19 cellular contexts compared by ENCODE assay signal in the genomic region with DNA sequence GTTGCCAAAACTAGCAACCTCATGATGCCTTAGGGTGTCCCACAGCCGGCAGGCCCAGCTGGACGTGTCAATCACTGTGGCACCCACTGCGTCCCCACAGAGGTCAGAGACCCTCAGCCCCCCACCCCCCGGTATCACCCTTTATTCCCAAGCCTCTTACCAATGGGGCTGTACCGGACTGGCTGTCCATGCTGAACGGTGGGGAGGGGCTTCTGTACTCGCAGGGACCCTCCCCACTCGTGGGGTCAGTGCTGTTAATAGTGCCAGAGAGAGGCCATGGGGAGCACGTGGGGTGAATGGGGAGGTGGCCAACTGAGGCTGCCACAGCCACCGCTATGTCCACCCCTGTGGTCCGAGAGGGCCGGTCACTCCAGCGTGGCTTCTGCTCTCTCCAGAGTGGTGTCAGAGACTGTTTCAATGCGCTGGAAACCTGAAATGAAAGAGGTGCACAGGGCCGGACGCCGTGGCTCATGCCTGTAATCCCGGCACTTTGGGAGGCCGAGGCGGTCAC.
DNase-seq lines count a peak whose midpoint lies in the region; ATAC-seq and TF ChIP-seq lines count a peak whose summit lies in the region.
"Had no signal": no experiment of that assay in that cellular context is flagged by ENCODE, and none has a peak within 500 bp of the region (broad histone marks: within the 10 kb centered on the region; RNA-seq: fewer than 3 reads in every experiment).

No MANE protein-coding gene starts in this region.

- no peak overlapping the region for H3K4me3 ChIP-seq in esophagus muscularis mucosa
- H3K4me3 ChIP-seq in neuronal stem cell (ENCODE audit: low read length in 2 of 2): no peak overlapping the region
- no peak overlapping the region for H3K4me3 ChIP-seq in vagina
- H3K4me3 ChIP-seq: BLaER1 treated with 17β-estradiol and CSF1 and Interleukin-3, amounts not matched to agents 10 nM and 100 nM; GM12878; HAP-1 had no signal

- H3K27ac Mint-ChIP-seq in activated CD8-positive, alpha-beta memory T cell treated with anti-CD3 and anti-CD28 coated beads, Interleukin-2, amount 10 ng/mL, durations not matched to agents 7 days and 5 days: no peak overlapping the region
- no peak overlapping the region for H3K27ac Mint-ChIP-seq in glutamatergic neuron (ENCODE audit: unreplicated experiment)
- H3K27ac Mint-ChIP-seq: B cell; CD8-positive, alpha-beta T cell had no signal

- intact Hi-C loops in esophagus muscularis mucosa (cut with DNase I): no loop called here
- intact Hi-C loops in vagina (cut with DNase I): no loop called here

- H2AFZ ChIP-seq in neuronal stem cell (ENCODE audit: low read length): no peak overlapping the region

- H3K36me3 ChIP-seq in esophagus muscularis mucosa: no peaks in the 10 kb centered on the region
- H3K36me3 ChIP-seq in neuronal stem cell (replicated peaks in 1 of 2; ENCODE audit: control insufficient read depth in 2 of 2, insufficient read depth in 2 of 2, low read length in 2 of 2): no peaks in the 10 kb centered on the region
- no peaks in the 10 kb centered on the region for H3K36me3 ChIP-seq in vagina
- H3K36me3 ChIP-seq: BLaER1 treated with 17β-estradiol and CSF1 and Interleukin-3, amounts not matched to agents 10 nM and 100 nM; HAP-1 had no signal

- no peak for TF ChIP-seq EP300 in esophagus muscularis mucosa (IDR thresholded peaks at IDR 0.05)

- no peak overlapping the region for H3K23ac ChIP-seq in neuronal stem cell (ENCODE audit: low read depth, low read length, poor library complexity)

- H3K4me1 Mint-ChIP-seq in activated CD8-positive, alpha-beta memory T cell treated with anti-CD3 and anti-CD28 coated beads, Interleukin-2, amount 10 ng/mL, durations not matched to agents 7 days and 5 days: peaks cover 32% of the 10 kb centered on the region
- H3K4me1 Mint-ChIP-seq in glutamatergic neuron (ENCODE audit: low read depth, unreplicated experiment): no peaks in the 10 kb centered on the region
- H3K4me1 Mint-ChIP-seq: B cell had no signal

- no peak overlapping the region for H3K27ac ChIP-seq in esophagus muscularis mucosa (replicated peaks in 1 of 4)
- no peak overlapping the region for H3K27ac ChIP-seq in neuronal stem cell (replicated peaks; ENCODE audit: low read length)
- no peak overlapping the region for H3K27ac ChIP-seq in vagina
- H3K27ac ChIP-seq: BLaER1 treated with 17β-estradiol and CSF1 and Interleukin-3, amounts not matched to agents 10 nM and 100 nM had no signal

- peak overlapping the region; percentile 43 for H2AK5ac ChIP-seq in neuronal stem cell (ENCODE audit: low read depth, low read length)

- peak overlapping the region; percentile 58 for H2BK12ac ChIP-seq in neuronal stem cell (ENCODE audit: low read length)

- H3K9ac ChIP-seq in neuronal stem cell (ENCODE audit: low read depth, low read length, poor library complexity): no peak overlapping the region
- H3K9ac ChIP-seq: BLaER1 treated with 17β-estradiol and CSF1 and Interleukin-3, amounts not matched to agents 10 nM and 100 nM had no signal

- no peaks in the 10 kb centered on the region for H3K27me3 ChIP-seq in esophagus muscularis mucosa
- H3K27me3 ChIP-seq in neuronal stem cell (ENCODE audit: control insufficient read depth in 3 of 3, insufficient read depth in 3 of 3, low read depth in 1 of 3, low read length in 3 of 3): no peaks in the 10 kb centered on the region
- no peaks in the 10 kb centered on the region for H3K27me3 ChIP-seq in vagina
- H3K27me3 ChIP-seq: BLaER1 treated with 17β-estradiol and CSF1 and Interleukin-3, amounts not matched to agents 10 nM and 100 nM had no signal

- no peaks in the 10 kb centered on the region for H3K36me3 Mint-ChIP-seq in activated CD8-positive, alpha-beta memory T cell treated with anti-CD3 and anti-CD28 coated beads, Interleukin-2, amount 10 ng/mL, durations not matched to agents 7 days and 5 days
- no peaks in the 10 kb centered on the region for H3K36me3 Mint-ChIP-seq in glutamatergic neuron (ENCODE audit: unreplicated experiment)
- H3K36me3 Mint-ChIP-seq: CD8-positive, alpha-beta T cell had no signal

- H3K4me1 ChIP-seq in esophagus muscularis mucosa (peaks cover 4 to 25% (median 18%) of the 10 kb centered on the region in 4 donors), neuronal stem cell (ENCODE audit: control insufficient read depth in 2 of 2, insufficient read depth in 1 of 2, low read depth in 1 of 2, low read length in 2 of 2) (peaks cover 0 to 7% of the 10 kb centered on the region in 2 donors), vagina (peaks cover 6% of the 10 kb centered on the region)
- H3K4me1 ChIP-seq: HAP-1 had no signal

- H4K8ac ChIP-seq in neuronal stem cell (ENCODE audit: low read depth, low read length): no peak overlapping the region

- CTCF ChIA-PET in activated CD8-positive, alpha-beta memory T cell treated with anti-CD3 and anti-CD28 coated beads, Interleukin-2, amount 10 ng/mL, durations not matched to agents 7 days and 5 days (lab: Charles Lee): interaction anchor here (0.7 kb wide), 1 partner anchor 1329 kb away, joined by 4 read pairs; no protein-coding TSS in a partner anchor

- no peak overlapping the region for H4K91ac ChIP-seq in neuronal stem cell (ENCODE audit: low read depth, low read length, poor library complexity)

- H3K4me2 ChIP-seq in neuronal stem cell (ENCODE audit: insufficient read depth, low read length, poor library complexity, severe bottlenecking): no peak overlapping the region
- H3K4me2 ChIP-seq: BLaER1 treated with 17β-estradiol and CSF1 and Interleukin-3, amounts not matched to agents 10 nM and 100 nM had no signal

- H3K14ac ChIP-seq in neuronal stem cell (ENCODE audit: low read length): peak overlapping the region; percentile 82

- peak; percentile 19 for DNase-seq in activated CD8-positive, alpha-beta memory T cell treated with anti-CD3 and anti-CD28 coated beads, Interleukin-2, amount 10 ng/mL, durations not matched to agents 7 days and 5 days
- DNase-seq in activated CD8-positive, alpha-beta memory T cell treated with anti-CD3 and anti-CD28 coated beads, Interleukin-2, amount 50 U/mL, for 48 hours: no peak
- DNase-seq in esophagus muscularis mucosa (ENCODE audit: extremely low spot score) (peak; percentile 80), neuronal stem cell (ENCODE audit: low spot score) (no peak), vagina (ENCODE audit: extremely low spot score in 2 of 2) (peak; percentile 47 to 61), DMS 273 (lab: John Stamatoyannopoulos, UW; ENCODE audit: unreplicated experiment) (no peak), glutamatergic neuron (no peak)
- DNase-seq: 8988T; Calu3; CD8-positive, alpha-beta T cell; DMS 273 treated with DMSO at 0.1 percent for 48 hours; DMS53; DND-41; EL had no signal

- H3K18ac ChIP-seq in neuronal stem cell (ENCODE audit: low read length): peak overlapping the region; percentile 35

- peaks cover 15% of the 10 kb centered on the region for H3K27me3 Mint-ChIP-seq in activated CD8-positive, alpha-beta memory T cell treated with anti-CD3 and anti-CD28 coated beads, Interleukin-2, amount 10 ng/mL, durations not matched to agents 7 days and 5 days
- no peaks in the 10 kb centered on the region for H3K27me3 Mint-ChIP-seq in glutamatergic neuron (ENCODE audit: unreplicated experiment)

- H3K9me3 ChIP-seq in esophagus muscularis mucosa (no peaks in the 10 kb centered on the region), neuronal stem cell (replicated peaks in 1 of 2; ENCODE audit: control insufficient read depth in 2 of 2, insufficient read depth in 1 of 2, low read depth in 1 of 2, low read length in 2 of 2) (no peaks in the 10 kb centered on the region), vagina (no peaks in the 10 kb centered on the region)
- H3K9me3 ChIP-seq: HAP-1 had no signal

- peak overlapping the region; percentile 76 for H3K4ac ChIP-seq in neuronal stem cell (ENCODE audit: low read length)

- no peak for ATAC-seq in activated CD8-positive, alpha-beta memory T cell treated with anti-CD3 and anti-CD28 coated beads, Interleukin-2, amount 10 ng/mL, durations not matched to agents 7 days and 5 days
- ATAC-seq in HG02623 (IDR thresholded peaks at IDR 0.05; ENCODE audit: unreplicated experiment): no peak
- ATAC-seq: CD8-positive, alpha-beta T cell; GM12878 had no signal

- no peaks in the 10 kb centered on the region for H3K9me3 Mint-ChIP-seq in activated CD8-positive, alpha-beta memory T cell treated with anti-CD3 and anti-CD28 coated beads, Interleukin-2, amount 10 ng/mL, durations not matched to agents 7 days and 5 days (ENCODE audit: low read depth)
- no peaks in the 10 kb centered on the region for H3K9me3 Mint-ChIP-seq in glutamatergic neuron (ENCODE audit: unreplicated experiment)
- H3K9me3 Mint-ChIP-seq: CD8-positive, alpha-beta T cell had no signal

- peak overlapping the region; percentile 67 for H2BK15ac ChIP-seq in neuronal stem cell (ENCODE audit: low read length)

- 95% methylated on average over 17 of the region's 20 CpGs for WGBS in esophagus muscularis mucosa
- WGBS in neuronal stem cell (ENCODE audit: extremely low coverage in 2 of 2, insufficient read length in 2 of 2, insufficient replicate concordance in 1 of 2), 2 donors: no CpG with 5 or more reads among the region's 20 CpGs

- no peak overlapping the region for H3K4me3 Mint-ChIP-seq in activated CD8-positive, alpha-beta memory T cell treated with anti-CD3 and anti-CD28 coated beads, Interleukin-2, amount 10 ng/mL, durations not matched to agents 7 days and 5 days
- H3K4me3 Mint-ChIP-seq in glutamatergic neuron (ENCODE audit: unreplicated experiment): no peak overlapping the region
- H3K4me3 Mint-ChIP-seq: B cell; CD8-positive, alpha-beta T cell had no signal

- no peak overlapping the region for H2BK120ac ChIP-seq in neuronal stem cell (ENCODE audit: low read depth, low read length)

- H2BK5ac ChIP-seq in neuronal stem cell (ENCODE audit: low read length): peak overlapping the region; percentile 24

- TF ChIP-seq CTCF in esophagus muscularis mucosa (IDR thresholded peaks at IDR 0.05): no peak
- TF ChIP-seq CTCF in vagina (IDR thresholded peaks at IDR 0.05): no peak
- TF ChIP-seq CTCF in glutamatergic neuron (IDR thresholded peaks at IDR 0.05; ENCODE audit: partially characterized antibody, unreplicated experiment): no peak

- TF ChIP-seq POLR2A in esophagus muscularis mucosa (IDR thresholded peaks at IDR 0.05; ENCODE audit: low read depth) (no peak), vagina (IDR thresholded peaks at IDR 0.05) (no peak)

- no peaks in the 10 kb centered on the region for H3K79me1 ChIP-seq in neuronal stem cell (ENCODE audit: low read depth, low read length)

Comparison
In these comparisons a context has a peak if more than half of its experiments do, and no peak if none do; other contexts are left out.
1. DNase-seq: peak in activated CD8-positive, alpha-beta memory T cell treated with anti-CD3 and anti-CD28 coated beads, Interleukin-2, amount 10 ng/mL, durations not matched to agents 7 days and 5 days (single experiment), esophagus muscularis mucosa (single experiment) and vagina (2 of 2); none in activated CD8-positive, alpha-beta memory T cell treated with anti-CD3 and anti-CD28 coated beads, Interleukin-2, amount 50 U/mL, for 48 hours (single experiment), neuronal stem cell (single experiment), DMS 273 (single experiment) and glutamatergic neuron (single experiment).